Comparison of ENCODE assay signal across 16 cellular contexts in the genomic region with DNA sequence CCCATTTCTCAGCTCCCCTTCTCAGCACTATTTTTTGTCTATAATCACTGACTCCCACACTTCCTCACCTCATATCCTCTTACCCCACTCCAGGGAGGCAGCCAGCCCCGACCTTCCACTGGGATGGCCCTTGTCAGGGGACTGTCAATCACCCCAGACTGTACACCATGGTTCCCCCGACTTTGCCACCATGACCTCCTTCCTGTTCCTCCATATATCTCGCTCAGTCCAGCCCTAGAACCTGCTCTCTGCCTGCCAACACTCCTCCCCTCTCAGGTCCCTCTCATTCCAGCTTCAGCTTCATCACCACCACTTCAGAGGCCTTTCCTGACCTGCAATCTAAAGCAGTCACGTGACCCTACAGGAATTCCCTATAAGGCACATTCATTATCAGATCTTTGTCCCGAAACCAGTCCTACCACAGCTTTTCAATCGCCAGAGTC. TPM values are rescaled to one million over a fixed set of nuclear protein-coding genes. Genes with fewer than 3 reads are reported as not detected.
DNase-seq lines count a peak whose midpoint lies in the region; ATAC-seq and TF ChIP-seq lines count a peak whose summit lies in the region.
"Had no signal": no experiment of that assay in that cellular context is flagged by ENCODE, and none has a peak within 500 bp of the region (broad histone marks: within the 10 kb centered on the region; RNA-seq: fewer than 3 reads in every experiment).

No MANE protein-coding gene starts in this region.

- DNase-seq in activated CD8-positive, alpha-beta memory T cell treated with anti-CD3 and anti-CD28 coated beads, Interleukin-2, amount 10 ng/mL, durations not matched to agents 7 days and 5 days = no peak
- DNase-seq in activated CD8-positive, alpha-beta memory T cell treated with anti-CD3 and anti-CD28 coated beads, Interleukin-2, amount 50 U/mL, for 4 hours = no peak
- DNase-seq in DMS 273 (lab: John Stamatoyannopoulos, UW; ENCODE audit: unreplicated experiment) = no peak
- DNase-seq: ACHN; amniotic stem cell; KG1; NCI-H1105 treated with DMSO at 0.1 percent for 48 hours; NCI-H82; right cardiac atrium; stimulated activated CD4-positive, alpha-beta T cell treated with anti-CD3 and anti-CD28 coated beads, Interleukin-1b, Interleukin-23, amount 100 ng/mL, for 48 hours had no signal

- H3K4me1 Mint-ChIP-seq in activated CD8-positive, alpha-beta memory T cell treated with anti-CD3 and anti-CD28 coated beads, Interleukin-2, amount 10 ng/mL, durations not matched to agents 7 days and 5 days = peaks cover 3% of the 10 kb centered on the region
- H3K4me1 Mint-ChIP-seq in activated naive CD8-positive, alpha-beta T cell (ENCODE audit: low read depth) = peaks cover 5% of the 10 kb centered on the region
- H3K4me1 Mint-ChIP-seq: neural progenitor cell had no signal

- H2AFZ ChIP-seq in parathyroid adenoma = no peak overlapping the region
- H2AFZ ChIP-seq: neural progenitor cell had no signal

- no peak for ATAC-seq in activated CD8-positive, alpha-beta memory T cell treated with anti-CD3 and anti-CD28 coated beads, Interleukin-2, amount 10 ng/mL, durations not matched to agents 7 days and 5 days
- ATAC-seq in HG02588 (IDR thresholded peaks at IDR 0.05; ENCODE audit: unreplicated experiment) = no peak
- ATAC-seq: gastroesophageal sphincter had no signal

- TF ChIP-seq CTCF in parathyroid adenoma (IDR thresholded peaks at IDR 0.05) = no peak

- CTCF ChIA-PET in activated CD8-positive, alpha-beta memory T cell treated with anti-CD3 and anti-CD28 coated beads, Interleukin-2, amount 10 ng/mL, durations not matched to agents 7 days and 5 days (lab: Charles Lee) = interaction anchor here (0.8 to 8.8 kb wide), 7 partner anchors 10 to 113 kb away, joined by 3 to 426 read pairs (median 26); a partner anchor contains a TSS

- H3K27me3 ChIP-seq in parathyroid adenoma (ENCODE audit: control insufficient read depth, insufficient read depth, low read length) = no peaks in the 10 kb centered on the region
- H3K27me3 ChIP-seq: gastroesophageal sphincter, neural progenitor cell, Peyer's patch had no signal

- peak overlapping the region; percentile 94 for H3K27ac ChIP-seq in parathyroid adenoma
- H3K27ac ChIP-seq: gastroesophageal sphincter, neural progenitor cell, Peyer's patch had no signal

- H3K9me3 Mint-ChIP-seq in activated CD8-positive, alpha-beta memory T cell treated with anti-CD3 and anti-CD28 coated beads, Interleukin-2, amount 10 ng/mL, durations not matched to agents 7 days and 5 days (ENCODE audit: low read depth) = no peaks in the 10 kb centered on the region
- H3K9me3 Mint-ChIP-seq in activated naive CD8-positive, alpha-beta T cell (ENCODE audit: low read depth) = no peaks in the 10 kb centered on the region

- H3K27me3 Mint-ChIP-seq in activated CD8-positive, alpha-beta memory T cell treated with anti-CD3 and anti-CD28 coated beads, Interleukin-2, amount 10 ng/mL, durations not matched to agents 7 days and 5 days = no peaks in the 10 kb centered on the region
- H3K27me3 Mint-ChIP-seq in activated naive CD8-positive, alpha-beta T cell = no peaks in the 10 kb centered on the region

- no peak overlapping the region for H3K9ac ChIP-seq in parathyroid adenoma
- H3K9ac ChIP-seq: neural progenitor cell had no signal

- no peaks in the 10 kb centered on the region for H3K9me3 ChIP-seq in parathyroid adenoma (ENCODE audit: control insufficient read depth, low read length)
- H3K9me3 ChIP-seq: gastroesophageal sphincter, Peyer's patch had no signal

- H3K4me1 ChIP-seq in parathyroid adenoma = peaks cover 33% of the 10 kb centered on the region
- H3K4me1 ChIP-seq: gastroesophageal sphincter, neural progenitor cell, Peyer's patch had no signal

- H3K79me2 ChIP-seq in parathyroid adenoma = no peaks in the 10 kb centered on the region

- H3K4me3 ChIP-seq in parathyroid adenoma (ENCODE audit: low read depth, low read length) = peak overlapping the region; percentile 11
- H3K4me3 ChIP-seq: gastroesophageal sphincter, neural progenitor cell, Peyer's patch had no signal

- H3K36me3 Mint-ChIP-seq in activated CD8-positive, alpha-beta memory T cell treated with anti-CD3 and anti-CD28 coated beads, Interleukin-2, amount 10 ng/mL, durations not matched to agents 7 days and 5 days = peaks cover 23% of the 10 kb centered on the region
- peaks cover 2% of the 10 kb centered on the region for H3K36me3 Mint-ChIP-seq in activated naive CD8-positive, alpha-beta T cell

- no peak overlapping the region for H3K4me3 Mint-ChIP-seq in activated CD8-positive, alpha-beta memory T cell treated with anti-CD3 and anti-CD28 coated beads, Interleukin-2, amount 10 ng/mL, durations not matched to agents 7 days and 5 days
- H3K4me3 Mint-ChIP-seq in activated naive CD8-positive, alpha-beta T cell = no peak overlapping the region
- H3K4me3 Mint-ChIP-seq: neural progenitor cell had no signal

- H3K27ac Mint-ChIP-seq in activated CD8-positive, alpha-beta memory T cell treated with anti-CD3 and anti-CD28 coated beads, Interleukin-2, amount 10 ng/mL, durations not matched to agents 7 days and 5 days = peak overlapping the region; percentile 6
- H3K27ac Mint-ChIP-seq in activated naive CD8-positive, alpha-beta T cell = peak overlapping the region; percentile 1
- H3K27ac Mint-ChIP-seq: neural progenitor cell had no signal

- no peaks in the 10 kb centered on the region for H3K36me3 ChIP-seq in parathyroid adenoma (ENCODE audit: control insufficient read depth, insufficient read depth, low read length)
- H3K36me3 ChIP-seq: neural progenitor cell had no signal

- H3K4me2 ChIP-seq in parathyroid adenoma (ENCODE audit: low read length) = peak overlapping the region; percentile 26
- H3K4me2 ChIP-seq: neural progenitor cell had no signal

RNA-seq across cellular contexts. Expression of a gene that starts 16.5 kb away (rescaled TPM):
- 100 to 1,000 TPM; 125 to 144 TPM for total RNA-seq in activated CD8-positive, alpha-beta memory T cell treated with anti-CD3 and anti-CD28 coated beads, Interleukin-2, amount 10 ng/mL, durations not matched to agents 7 days and 5 days

RNA-seq across cellular contexts. Expression of a gene that starts 22.5 kb away (rescaled TPM):
- total RNA-seq in activated CD8-positive, alpha-beta memory T cell treated with anti-CD3 and anti-CD28 coated beads, Interleukin-2, amount 10 ng/mL, durations not matched to agents 7 days and 5 days = not detected
- total RNA-seq: gastroesophageal sphincter, right cardiac atrium had no signal

RNA-seq across cellular contexts. Expression of a gene that starts 24.1 kb away (rescaled TPM):
- 100 to 1,000 TPM; 106 to 121 TPM for total RNA-seq in activated CD8-positive, alpha-beta memory T cell treated with anti-CD3 and anti-CD28 coated beads, Interleukin-2, amount 10 ng/mL, durations not matched to agents 7 days and 5 days

RNA-seq across cellular contexts. Expression of a gene that starts 34.1 kb away (rescaled TPM):
- 1 to 10 TPM; 1.1 to 3.7 TPM for total RNA-seq in activated CD8-positive, alpha-beta memory T cell treated with anti-CD3 and anti-CD28 coated beads, Interleukin-2, amount 10 ng/mL, durations not matched to agents 7 days and 5 days

RNA-seq across cellular contexts. Expression of a gene that starts 34.4 kb away (rescaled TPM):
- total RNA-seq in activated CD8-positive, alpha-beta memory T cell treated with anti-CD3 and anti-CD28 coated beads, Interleukin-2, amount 10 ng/mL, durations not matched to agents 7 days and 5 days = under 1 TPM; 0.52 to 0.93 TPM
